Comparison of ENCODE assay signal across 24 cellular contexts in the genomic region with DNA sequence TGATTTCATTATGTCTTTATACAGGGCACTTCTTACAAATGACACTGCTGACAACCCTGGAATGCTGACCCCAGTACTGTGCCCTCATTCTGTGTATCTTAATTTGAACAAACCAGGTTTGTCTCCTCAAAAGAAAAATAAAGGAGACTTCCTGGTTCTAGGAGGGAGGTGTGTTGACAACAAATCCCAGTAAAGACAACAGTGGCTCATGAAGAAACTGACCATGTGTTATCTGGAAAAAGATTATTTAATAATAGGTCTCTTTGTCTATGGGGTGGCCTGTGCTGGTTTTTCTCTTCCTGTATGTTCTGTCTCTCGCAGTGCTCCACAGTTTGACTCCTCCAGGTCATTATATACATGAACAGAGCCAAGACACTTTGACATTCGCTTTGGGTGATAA.
"Had no signal": no experiment of that assay in that cellular context is flagged by ENCODE, and none has a peak within 500 bp of the region (broad histone marks: within the 10 kb centered on the region; RNA-seq: fewer than 3 reads in every experiment).

No MANE protein-coding gene starts in this region.

- DNase-seq: dorsolateral prefrontal cortex; effector CD4-positive, alpha-beta T cell; foreskin fibroblast; heart left ventricle; hippocampal formation; left cardiac atrium; left lung; mesenchymal stem cell; midbrain; naive thymus-derived CD4-positive, alpha-beta T cell; nucleus accumbens; posterior cingulate gyrus; psoas muscle; right cardiac atrium; sigmoid colon; stimulated activated CD4-positive, alpha-beta T cell treated with anti-CD3 and anti-CD28 coated beads, Interleukin-2, amount 100 ng/mL, for 24 hours; stimulated activated CD4-positive, alpha-beta T cell treated with anti-CD3 and anti-CD28 coated beads, Interleukin-4, amount 100 ng/mL, for 24 hours; stimulated activated naive CD8-positive, alpha-beta T cell treated with anti-CD3 and anti-CD28 coated beads, Interleukin-15, Interleukin-2, amounts not matched to agents 100 U/mL and 50 U/mL, for 24 hours; thyroid gland; trophoblast cell had no signal

- H3K4me1 ChIP-seq: heart left ventricle, left lung, psoas muscle, suprapubic skin, thyroid gland, vagina had no signal

- H3K36me3 ChIP-seq: gastroesophageal sphincter, heart left ventricle, left lung, sigmoid colon, suprapubic skin, thyroid gland, vagina had no signal

- H3K9me3 ChIP-seq: gastroesophageal sphincter, heart left ventricle, left lung, psoas muscle, suprapubic skin, thyroid gland, vagina had no signal

- H3K4me3 ChIP-seq: dorsolateral prefrontal cortex, gastroesophageal sphincter, heart left ventricle, left lung, psoas muscle, sigmoid colon, suprapubic skin, thyroid gland, vagina had no signal

- H3K27ac ChIP-seq: dorsolateral prefrontal cortex, epithelial cell of prostate, heart left ventricle, left lung, psoas muscle, suprapubic skin, thyroid gland, vagina had no signal

- H3K27me3 ChIP-seq: dorsolateral prefrontal cortex, gastroesophageal sphincter, heart left ventricle, left lung, sigmoid colon, suprapubic skin, thyroid gland, vagina had no signal
